ENCODE assay signal across 30 cellular contexts in genomic region chr18:68270009-68270408, GRCh38.
"Had no signal": no experiment of that assay in that cellular context is flagged by ENCODE, and none has a peak within 500 bp of the region (broad histone marks: within the 10 kb centered on the region; RNA-seq: fewer than 3 reads in every experiment).

No MANE protein-coding gene starts in this region.

- H3K27ac Mint-ChIP-seq: naive thymus-derived CD8-positive, alpha-beta T cell; natural killer cell treated with Interleukin-12 subunit alpha and Interleukin-12 subunit beta and Interleukin-15 and Interleukin-18, amount 100 ng/mL, for 72 hours; nephron progenitor cell; neural progenitor cell; progenitor cell of endocrine pancreas; stimulated activated effector memory CD8-positive, alpha-beta T cell treated with anti-CD3 and anti-CD28 coated beads, Interleukin-12 subunit alpha, Interleukin-12 subunit beta, amount 100 ng/mL, for 72 hours; stimulated activated naive B cell treated with anti-CD40 and anti-IgM and Interleukin-4, amounts not matched to agents 10 μg/mL and 1 μg/mL and 100 μg/mL, for 72 hours; stimulated activated naive CD8-positive, alpha-beta T cell treated with anti-CD3 and anti-CD28 coated beads, Interleukin-15, Interleukin-2, amounts not matched to agents 100 ng/mL and 50 ng/mL, for 24 hours had no signal

- H3K9me3 ChIP-seq: ovary, psoas muscle, right lobe of liver, sigmoid colon, stomach, thoracic aorta, thyroid gland, tibial nerve, upper lobe of left lung, vagina had no signal

- H3K4me3 ChIP-seq: neural progenitor cell, ovary, psoas muscle, right lobe of liver, sigmoid colon, stomach, thoracic aorta, thyroid gland, tibial nerve, upper lobe of left lung, vagina had no signal

- H3K27ac ChIP-seq: neural progenitor cell, ovary, parathyroid adenoma, psoas muscle, right lobe of liver, sigmoid colon, stomach, thoracic aorta, thyroid gland, tibial nerve, upper lobe of left lung, vagina had no signal

- H3K9ac ChIP-seq: neural progenitor cell, parathyroid adenoma had no signal

- H3K27me3 Mint-ChIP-seq: natural killer cell treated with Interleukin-12 subunit alpha and Interleukin-12 subunit beta and Interleukin-15 and Interleukin-18, amount 100 ng/mL, for 72 hours; progenitor cell of endocrine pancreas; stimulated activated naive B cell treated with anti-CD40 and anti-IgM and Interleukin-4, amounts not matched to agents 10 μg/mL and 1 μg/mL and 100 μg/mL, for 72 hours; stimulated activated naive CD8-positive, alpha-beta T cell treated with anti-CD3 and anti-CD28 coated beads, Interleukin-15, Interleukin-2, amounts not matched to agents 100 ng/mL and 50 ng/mL, for 24 hours had no signal

- ATAC-seq: naive thymus-derived CD8-positive, alpha-beta T cell; natural killer cell treated with Interleukin-12 subunit alpha and Interleukin-12 subunit beta and Interleukin-15 and Interleukin-18, amount 100 ng/mL, for 72 hours; psoas muscle; right cardiac atrium; right lobe of liver; stimulated activated effector memory CD8-positive, alpha-beta T cell treated with anti-CD3 and anti-CD28 coated beads, Interleukin-12 subunit alpha, Interleukin-12 subunit beta, amount 100 ng/mL, for 72 hours; stimulated activated naive B cell treated with anti-CD40 and anti-IgM and Interleukin-4, amounts not matched to agents 10 μg/mL and 1 μg/mL and 100 μg/mL, for 72 hours had no signal

- H3K4me1 Mint-ChIP-seq: naive thymus-derived CD8-positive, alpha-beta T cell; nephron progenitor cell; neural progenitor cell; stimulated activated effector memory CD8-positive, alpha-beta T cell treated with anti-CD3 and anti-CD28 coated beads, Interleukin-12 subunit alpha, Interleukin-12 subunit beta, amount 100 ng/mL, for 72 hours; stimulated activated naive B cell treated with anti-CD40 and anti-IgM and Interleukin-4, amounts not matched to agents 10 μg/mL and 1 μg/mL and 100 μg/mL, for 72 hours had no signal

- H2AFZ ChIP-seq: neural progenitor cell, parathyroid adenoma had no signal

- H3K36me3 Mint-ChIP-seq: naive thymus-derived CD8-positive, alpha-beta T cell; natural killer cell treated with Interleukin-12 subunit alpha and Interleukin-12 subunit beta and Interleukin-15 and Interleukin-18, amount 100 ng/mL, for 72 hours; neural progenitor cell; stimulated activated effector memory CD8-positive, alpha-beta T cell treated with anti-CD3 and anti-CD28 coated beads, Interleukin-12 subunit alpha, Interleukin-12 subunit beta, amount 100 ng/mL, for 72 hours; stimulated activated naive B cell treated with anti-CD40 and anti-IgM and Interleukin-4, amounts not matched to agents 10 μg/mL and 1 μg/mL and 100 μg/mL, for 72 hours had no signal

- H3K79me2 ChIP-seq: parathyroid adenoma had no signal

- H3K36me3 ChIP-seq: neural progenitor cell, ovary, right lobe of liver, sigmoid colon, stomach, thoracic aorta, thyroid gland, tibial nerve, upper lobe of left lung, vagina had no signal

- H3K4me2 ChIP-seq: neural progenitor cell had no signal

- H3K4me1 ChIP-seq: neural progenitor cell, parathyroid adenoma, psoas muscle, right lobe of liver, sigmoid colon, stomach, thyroid gland, tibial nerve, upper lobe of left lung, vagina had no signal

- DNase-seq: naive thymus-derived CD8-positive, alpha-beta T cell; nephron progenitor cell; occipital lobe; ovary; posterior cingulate gyrus; psoas muscle; right cardiac atrium; right lobe of liver; sigmoid colon; small intestine; stimulated activated CD4-positive, alpha-beta T cell treated with anti-CD3 and anti-CD28 coated beads, Interleukin-15, amount 100 ng/mL, for 24 hours; stimulated activated CD4-positive, alpha-beta T cell treated with anti-CD3 and anti-CD28 coated beads, Interleukin-2, amount 100 ng/mL, for 24 hours; stimulated activated CD4-positive, alpha-beta T cell treated with anti-CD3 and anti-CD28 coated beads, Interleukin-2, amount 100 ng/mL, for 48 hours; stimulated activated CD4-positive, alpha-beta T cell treated with anti-CD3 and anti-CD28 coated beads, Interleukin-4, amount 100 ng/mL, for 24 hours; stimulated activated naive B cell treated with anti-CD40 and anti-IgM and Interleukin-4, amounts not matched to agents 10 μg/mL and 1 μg/mL and 100 μg/mL, for 72 hours; stimulated activated naive CD4-positive, alpha-beta T cell treated with Interleukin-2 at 50 U/mL for 16 hours; stomach; thyroid gland; trophoblast cell; upper lobe of left lung had no signal

- H3K4me3 Mint-ChIP-seq: naive thymus-derived CD8-positive, alpha-beta T cell; natural killer cell treated with Interleukin-12 subunit alpha and Interleukin-12 subunit beta and Interleukin-15 and Interleukin-18, amount 100 ng/mL, for 72 hours; nephron progenitor cell; neural progenitor cell; stimulated activated effector memory CD8-positive, alpha-beta T cell treated with anti-CD3 and anti-CD28 coated beads, Interleukin-12 subunit alpha, Interleukin-12 subunit beta, amount 100 ng/mL, for 72 hours; stimulated activated naive B cell treated with anti-CD40 and anti-IgM and Interleukin-4, amounts not matched to agents 10 μg/mL and 1 μg/mL and 100 μg/mL, for 72 hours; stimulated activated naive CD8-positive, alpha-beta T cell treated with anti-CD3 and anti-CD28 coated beads, Interleukin-15, Interleukin-2, amounts not matched to agents 100 ng/mL and 50 ng/mL, for 24 hours had no signal

- FAIRE-seq: small intestine, urothelium cell line had no signal

- H3K27me3 ChIP-seq: neural progenitor cell, ovary, right lobe of liver, sigmoid colon, stomach, thyroid gland, tibial nerve, upper lobe of left lung, vagina had no signal

- H3K9me3 Mint-ChIP-seq: nephron progenitor cell, neural progenitor cell had no signal
